ENCODE assay signal across 14 cellular contexts in genomic region chr20:6651016-6651415, GRCh38.
DNase-seq lines count a peak whose midpoint lies in the region; ATAC-seq and TF ChIP-seq lines count a peak whose summit lies in the region.
"Had no signal": no experiment of that assay in that cellular context is flagged by ENCODE, and none has a peak within 500 bp of the region (broad histone marks: within the 10 kb centered on the region; RNA-seq: fewer than 3 reads in every experiment).

No MANE protein-coding gene starts in this region.

- no peaks in the 10 kb centered on the region for H3K27me3 Mint-ChIP-seq in CD8-positive, alpha-beta memory T cell
- peaks cover 0 to 2% (median 0%) of the 10 kb centered on the region in 5 donors for H3K27me3 Mint-ChIP-seq in naive thymus-derived CD8-positive, alpha-beta T cell

- H3K36me3 ChIP-seq in HEK293 (ENCODE audit: control insufficient read depth in 2 of 2, insufficient read depth in 1 of 2, low read length in 2 of 2) = no peaks in the 10 kb centered on the region
- no peaks in the 10 kb centered on the region for H3K36me3 ChIP-seq in Panc1 (ENCODE audit: control insufficient read depth, insufficient read depth, low read length)
- no peaks in the 10 kb centered on the region for H3K36me3 ChIP-seq in CD8-positive, alpha-beta memory T cell (ENCODE audit: insufficient read depth, low read length)
- no peaks in the 10 kb centered on the region for H3K36me3 ChIP-seq in BE2C
- H3K36me3 ChIP-seq: ascending aorta, Peyer's patch had no signal

- H3K36me3 Mint-ChIP-seq in CD8-positive, alpha-beta memory T cell = no peaks in the 10 kb centered on the region
- peaks cover 0 to 1% (median 0%) of the 10 kb centered on the region in 3 donors for H3K36me3 Mint-ChIP-seq in naive thymus-derived CD8-positive, alpha-beta T cell

- H3K9me3 Mint-ChIP-seq in CD8-positive, alpha-beta memory T cell = peaks cover 6 to 11% (median 7%) of the 10 kb centered on the region in 5 donors
- H3K9me3 Mint-ChIP-seq in naive thymus-derived CD8-positive, alpha-beta T cell = peaks cover 0 to 12% (median 0%) of the 10 kb centered on the region in 9 donors

- H3K4me3 ChIP-seq in HEK293 (ENCODE audit: low read depth, low read length) (no peak overlapping the region), Panc1 (ENCODE audit: low read depth in 2 of 2, low read length in 2 of 2) (no peak overlapping the region), fibroblast of villous mesenchyme (ENCODE audit: low read depth, low read length) (no peak overlapping the region), BE2C (ENCODE audit: low read depth, low read length) (no peak overlapping the region)
- no peak overlapping the region for H3K4me3 ChIP-seq in CD8-positive, alpha-beta memory T cell (ENCODE audit: low read length)
- H3K4me3 ChIP-seq: ascending aorta, Peyer's patch had no signal

- no peak for TF ChIP-seq CTCF in HEK293 (tag by site-specific recombination; IDR thresholded peaks at IDR 0.05)
- TF ChIP-seq CTCF in Panc1 (IDR thresholded peaks at IDR 0.05) = no peak
- TF ChIP-seq CTCF in fibroblast of villous mesenchyme (IDR thresholded peaks at IDR 0.05; ENCODE audit: insufficient read depth, low read depth, low read length) = no peak
- no peak for TF ChIP-seq CTCF in BE2C (IDR thresholded peaks at IDR 0.05; ENCODE audit: low read depth, low read length)

- H3K9me3 ChIP-seq in HEK293 (ENCODE audit: control insufficient read depth, insufficient read depth, low read depth, low read length) (no peaks in the 10 kb centered on the region), Panc1 (ENCODE audit: control insufficient read depth, insufficient read depth, low read depth, low read length) (no peaks in the 10 kb centered on the region), BE2C (no peaks in the 10 kb centered on the region)
- no peaks in the 10 kb centered on the region for H3K9me3 ChIP-seq in CD8-positive, alpha-beta memory T cell (ENCODE audit: low read length)
- H3K9me3 ChIP-seq: ascending aorta, Peyer's patch had no signal

- intact Hi-C loops in Panc1 (cut with micrococcal nuclease; ENCODE audit: unreplicated experiment) = no loop called here
- intact Hi-C loops in posterior cingulate gyrus (cut with DNase I) = no loop called here

- POLR2A ChIA-PET in HEK293 (lab: Yijun Ruan, JAX) = interaction anchor here (0.8 kb wide), 1 partner anchor 85 kb away, joined by 3 read pairs; no protein-coding TSS in a partner anchor
- POLR2A ChIA-PET in Panc1 (lab: Charles Lee) = no interaction called here
- POLR2A ChIA-PET in CD8-positive, alpha-beta memory T cell (lab: Charles Lee) = no interaction called here
- POLR2A ChIA-PET in naive thymus-derived CD8-positive, alpha-beta T cell (lab: Charles Lee) = no interaction called here

- DNase-seq in Panc1 (ENCODE audit: low read depth, low spot score) = peak; percentile 4
- DNase-seq in fibroblast of villous mesenchyme (ENCODE audit: low read depth) = peak; percentile 93
- DNase-seq in stromal cell of bone marrow (ENCODE audit: low read depth) = peak; percentile 91
- no peak for DNase-seq in CD8-positive, alpha-beta memory T cell
- no peak for DNase-seq in posterior cingulate gyrus
- DNase-seq in naive thymus-derived CD8-positive, alpha-beta T cell = no peak
- no peak for DNase-seq in BE2C
- DNase-seq: activated T-cell treated with anti-CD3 and anti-CD28 coated beads, Interleukin-2, amount 50 U/mL, for 48 hours; left colon; NCI-H1694 treated with DMSO at 0.1 percent for 48 hours; stimulated activated naive CD4-positive, alpha-beta T cell had no signal

- in situ Hi-C loops in Panc1 (cut with HindIII; ENCODE audit: low pct_unique_long_range_greater_than_20kb, low sequenced_read_pairs) = no loop called here

- no peak overlapping the region for H3K27ac ChIP-seq in HEK293 (ENCODE audit: extremely low read depth, low read depth, low read length)
- H3K27ac ChIP-seq in Panc1 (ENCODE audit: low read length) = no peak overlapping the region
- H3K27ac ChIP-seq in CD8-positive, alpha-beta memory T cell (ENCODE audit: low read depth, low read length) = no peak overlapping the region
- H3K27ac ChIP-seq: ascending aorta, Peyer's patch had no signal

- no peak overlapping the region for H3K27ac Mint-ChIP-seq in CD8-positive, alpha-beta memory T cell
- no peak overlapping the region for H3K27ac Mint-ChIP-seq in naive thymus-derived CD8-positive, alpha-beta T cell

- no peak overlapping the region for H3K4me3 Mint-ChIP-seq in CD8-positive, alpha-beta memory T cell
- no peak overlapping the region for H3K4me3 Mint-ChIP-seq in naive thymus-derived CD8-positive, alpha-beta T cell

- no peak for ATAC-seq in Panc1
- no peak for ATAC-seq in naive thymus-derived CD8-positive, alpha-beta T cell
- ATAC-seq: left colon had no signal

- H3K4me1 ChIP-seq in HEK293 (ENCODE audit: control insufficient read depth, insufficient read depth, low read length) (no peaks in the 10 kb centered on the region; the same call in 1 of the 2 replicates), Panc1 (ENCODE audit: control insufficient read depth, insufficient read depth, low read length) (no peaks in the 10 kb centered on the region), BE2C (no peaks in the 10 kb centered on the region)
- no peaks in the 10 kb centered on the region for H3K4me1 ChIP-seq in CD8-positive, alpha-beta memory T cell (ENCODE audit: insufficient read depth, low read length)
- H3K4me1 ChIP-seq: Peyer's patch had no signal

- no TSS peak for BruUV-seq in Panc1 (replicated peaks; lab: Mats Ljungman, UMichigan)

- H3K27me3 ChIP-seq in Panc1 (ENCODE audit: control insufficient read depth, insufficient read depth, low read length) (no peaks in the 10 kb centered on the region), BE2C (no peaks in the 10 kb centered on the region)
- no peaks in the 10 kb centered on the region for H3K27me3 ChIP-seq in CD8-positive, alpha-beta memory T cell (ENCODE audit: insufficient read depth, low read length, poor library complexity, severe bottlenecking)
- H3K27me3 ChIP-seq: ascending aorta, Peyer's patch had no signal

- H3K4me1 Mint-ChIP-seq in CD8-positive, alpha-beta memory T cell = no peaks in the 10 kb centered on the region
- H3K4me1 Mint-ChIP-seq in naive thymus-derived CD8-positive, alpha-beta T cell = no peaks in the 10 kb centered on the region

- CTCF ChIA-PET in HEK293 (lab: Yijun Ruan, JAX) (interaction anchor here (1.1 kb wide), 1 partner anchor 106 kb away, joined by 3 read pairs; no protein-coding TSS in a partner anchor), Panc1 (lab: Charles Lee) (no interaction called here)
- CTCF ChIA-PET in CD8-positive, alpha-beta memory T cell (lab: Charles Lee) = no interaction called here

TF ChIP-seq in HEK293, 187 proteins besides CTCF, POLR2A, EP300 and RAD21:
- TF ChIP-seq ZNF529 (tag by site-specific recombination; IDR thresholded peaks at IDR 0.05; ENCODE audit: insufficient replicate concordance) (no peak), ZNF555 (tag by site-specific recombination; conservative IDR thresholded peaks at IDR 0.05) (no peak), ZIC2 (tag by site-specific recombination; IDR thresholded peaks at IDR 0.05) (no peak), ZSCAN18 (tag by site-specific recombination; IDR thresholded peaks at IDR 0.05) (no peak), HIC1 (tag by site-specific recombination; IDR thresholded peaks at IDR 0.05) (0 out of 2 replicates have a peak, but pooled peaks have one; percentile 38), ZNF121 (tag by site-specific recombination; IDR thresholded peaks at IDR 0.05) (no peak)
TF ChIP-seq in HEK293: peak in this region for 1.

Comparison
In these comparisons a context has a peak if more than half of its experiments do, and no peak if none do; other contexts are left out.
1. DNase-seq: peak in Panc1 (single experiment), fibroblast of villous mesenchyme (single experiment) and stromal cell of bone marrow (single experiment); none in CD8-positive, alpha-beta memory T cell (0 of 5), posterior cingulate gyrus (0 of 10), naive thymus-derived CD8-positive, alpha-beta T cell (0 of 10) and BE2C (single experiment).